In the genomic region with DNA sequence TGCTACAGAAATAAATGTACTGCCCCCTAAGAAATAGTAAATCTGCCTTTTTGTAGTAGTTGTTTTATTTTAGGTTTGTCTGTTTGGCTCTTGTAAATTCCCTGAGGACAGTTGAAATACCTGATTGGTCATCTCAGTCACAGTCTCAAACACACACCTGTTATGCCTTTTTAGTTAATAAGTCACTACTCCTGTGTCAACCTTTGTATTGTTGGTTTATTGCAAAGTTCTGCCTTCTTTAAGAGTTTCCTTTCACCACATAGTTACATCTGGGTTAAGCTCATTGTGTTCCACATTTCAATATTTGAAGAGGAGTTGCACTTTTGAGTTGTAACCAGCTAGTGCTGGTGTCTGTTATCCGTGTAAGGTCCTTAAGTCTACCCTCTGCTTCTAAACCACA, we compare ENCODE assay signal across 1 cellular context.
TF ChIP-seq lines count a peak whose summit lies in the region.

No MANE protein-coding gene starts in this region.

TF ChIP-seq in GM12878, 131 proteins besides CTCF, POLR2A, EP300 and RAD21 (continued from another document):
- no peak for TF ChIP-seq ELK1 (IDR thresholded peaks at IDR 0.05; ENCODE audit: low read depth, low read length)
